In the genomic region with DNA sequence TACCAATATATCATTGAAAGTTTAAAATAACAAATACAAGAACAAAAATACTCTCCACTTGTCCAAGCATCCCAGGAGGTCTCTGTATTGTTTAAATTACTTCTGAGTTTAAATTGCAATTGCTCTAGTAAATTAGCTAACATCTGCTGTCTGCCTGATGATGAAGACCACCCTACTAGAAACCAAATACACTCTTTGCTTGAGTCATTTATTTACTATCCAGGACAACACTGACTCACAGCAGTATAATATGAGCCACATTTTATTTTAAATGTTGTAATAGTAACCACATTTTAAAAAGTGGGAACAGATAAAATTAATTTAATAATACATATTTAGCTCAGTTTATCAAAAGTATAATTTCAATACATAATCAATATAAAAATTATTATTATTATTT, we compare ENCODE assay signal across 22 cellular contexts.
DNase-seq lines count a peak whose midpoint lies in the region; ATAC-seq, FAIRE-seq and TF ChIP-seq lines count a peak whose summit lies in the region.
"Had no signal": no experiment of that assay in that cellular context is flagged by ENCODE, and none has a peak within 500 bp of the region (broad histone marks: within the 10 kb centered on the region; RNA-seq: fewer than 3 reads in every experiment).

No MANE protein-coding gene starts in this region.

- peak overlapping the region; percentile 20 for H3K27ac Mint-ChIP-seq in activated naive CD8-positive, alpha-beta T cell treated with anti-CD3 and anti-CD28 coated beads, Interleukin-2, amount 50 U/mL, for 24 hours
- H3K27ac Mint-ChIP-seq in activated naive CD8-positive, alpha-beta T cell treated with anti-CD3 and anti-CD28 coated beads for 36 hours: no peak overlapping the region
- peak overlapping the region; percentile 97 for H3K27ac Mint-ChIP-seq in stimulated activated memory B cell treated with anti-CD40 and anti-IgM and Interleukin-4, amounts not matched to agents 10 μg/mL and 1 μg/mL and 100 μg/mL, for 72 hours
- H3K27ac Mint-ChIP-seq: CD8-positive, alpha-beta memory T cell; GM23338 had no signal

- no peak for TF ChIP-seq POLR2A in IMR-90 (IDR thresholded peaks at IDR 0.05; ENCODE audit: low read depth, low read length)

- no peak overlapping the region for H2BK20ac ChIP-seq in IMR-90 (ENCODE audit: low read depth, low read length)

- no peak for FAIRE-seq in bronchial epithelial cell (lab: Jason Lieb, UNC)
- FAIRE-seq: D721Med, HepG2 had no signal

- H3K4me2 ChIP-seq in IMR-90 (ENCODE audit: low read depth, low read length) (no peak overlapping the region), mammary epithelial cell (ENCODE audit: insufficient read depth, low read depth, low read length) (no peak overlapping the region)
- H3K4me2 ChIP-seq: BLaER1 treated with 17β-estradiol and CSF1 and Interleukin-3, amounts not matched to agents 10 nM and 100 nM; GM23338 had no signal

- peaks cover 51% of the 10 kb centered on the region for H3K4me1 Mint-ChIP-seq in activated naive CD8-positive, alpha-beta T cell treated with anti-CD3 and anti-CD28 coated beads, Interleukin-2, amount 50 U/mL, for 24 hours
- peaks cover 41% of the 10 kb centered on the region for H3K4me1 Mint-ChIP-seq in activated naive CD8-positive, alpha-beta T cell treated with anti-CD3 and anti-CD28 coated beads for 36 hours
- H3K4me1 Mint-ChIP-seq in stimulated activated memory B cell treated with anti-CD40 and anti-IgM and Interleukin-4, amounts not matched to agents 10 μg/mL and 1 μg/mL and 100 μg/mL, for 72 hours: peaks cover 55% of the 10 kb centered on the region

- no peak overlapping the region for H3K4ac ChIP-seq in IMR-90 (ENCODE audit: low read depth, low read length)

- no peak overlapping the region for H2BK15ac ChIP-seq in IMR-90 (ENCODE audit: low read depth, low read length)

- no peaks in the 10 kb centered on the region for H4K20me1 ChIP-seq in IMR-90 (ENCODE audit: insufficient read depth, low read length)
- H4K20me1 ChIP-seq in mammary epithelial cell (ENCODE audit: insufficient read depth, low read length): no peaks in the 10 kb centered on the region
- H4K20me1 ChIP-seq: BLaER1 treated with 17β-estradiol and CSF1 and Interleukin-3, amounts not matched to agents 10 nM and 100 nM had no signal

- H3K27ac ChIP-seq in IMR-90 (ENCODE audit: insufficient read depth, low read length) (no peak overlapping the region), mammary epithelial cell (ENCODE audit: insufficient read depth, low read depth, low read length) (no peak overlapping the region)
- H3K27ac ChIP-seq: BLaER1 treated with 17β-estradiol and CSF1 and Interleukin-3, amounts not matched to agents 10 nM and 100 nM; Peyer's patch had no signal

- BruUV-seq in IMR-90 (replicated peaks; lab: Mats Ljungman, UMichigan) (no TSS peak), mammary epithelial cell (replicated peaks; lab: Mats Ljungman, UMichigan) (no TSS peak)

- H4K91ac ChIP-seq in IMR-90 (ENCODE audit: insufficient read depth, low read depth, low read length): no peak overlapping the region

- H3K27me3 Mint-ChIP-seq in activated naive CD8-positive, alpha-beta T cell treated with anti-CD3 and anti-CD28 coated beads, Interleukin-2, amount 50 U/mL, for 24 hours: no peaks in the 10 kb centered on the region
- peaks cover 7% of the 10 kb centered on the region for H3K27me3 Mint-ChIP-seq in activated naive CD8-positive, alpha-beta T cell treated with anti-CD3 and anti-CD28 coated beads for 36 hours
- H3K27me3 Mint-ChIP-seq in stimulated activated memory B cell treated with anti-CD40 and anti-IgM and Interleukin-4, amounts not matched to agents 10 μg/mL and 1 μg/mL and 100 μg/mL, for 72 hours: no peaks in the 10 kb centered on the region

- no peaks in the 10 kb centered on the region for H3K79me2 ChIP-seq in mammary epithelial cell (ENCODE audit: insufficient read depth, low read length)

- no peak overlapping the region for H4K5ac ChIP-seq in IMR-90 (ENCODE audit: low read depth, low read length)

- H4K8ac ChIP-seq in IMR-90 (ENCODE audit: low read depth in 2 of 2, low read length in 2 of 2): no peak overlapping the region

- TF ChIP-seq CTCF in IMR-90 (conservative IDR thresholded peaks at IDR 0.05; ENCODE audit: low read depth, low read length): no peak
- TF ChIP-seq CTCF in bronchial epithelial cell (IDR thresholded peaks at IDR 0.05; ENCODE audit: insufficient read depth, low read length, severe bottlenecking): no peak
- TF ChIP-seq CTCF in mammary epithelial cell (conservative IDR thresholded peaks at IDR 0.05 in 1 of 2, IDR thresholded peaks at IDR 0.05 in 1 of 2; ENCODE audit: extremely low read depth in 1 of 2, insufficient read depth in 1 of 2, low read depth in 1 of 2, low read length in 2 of 2): no peak

- in situ Hi-C loops in IMR-90 (cut with MboI; ENCODE audit: low sequenced_read_pairs) (loop anchor here (25.0 kb wide), 1 partner anchor 1120 kb away; no protein-coding TSS in a partner anchor), mammary epithelial cell (cut with MboI; ENCODE audit: low sequenced_read_pairs in 2 of 2) (loop anchor here (25.0 kb wide), 1 partner anchor 1120 kb away; no protein-coding TSS in a partner anchor)

- H3K9me3 Mint-ChIP-seq in activated naive CD8-positive, alpha-beta T cell treated with anti-CD3 and anti-CD28 coated beads, Interleukin-2, amount 50 U/mL, for 24 hours: no peaks in the 10 kb centered on the region
- no peaks in the 10 kb centered on the region for H3K9me3 Mint-ChIP-seq in activated naive CD8-positive, alpha-beta T cell treated with anti-CD3 and anti-CD28 coated beads for 36 hours
- peaks cover 2% of the 10 kb centered on the region for H3K9me3 Mint-ChIP-seq in stimulated activated memory B cell treated with anti-CD40 and anti-IgM and Interleukin-4, amounts not matched to agents 10 μg/mL and 1 μg/mL and 100 μg/mL, for 72 hours
- H3K9me3 Mint-ChIP-seq: CD8-positive, alpha-beta memory T cell had no signal

- dilution Hi-C loops in IMR-90 (cut with HindIII; ENCODE audit: low sequenced_read_pairs, unreplicated experiment): loop anchor here (25.0 kb wide), 1 partner anchor 395 kb away; the partner anchor contains the start of gene NUDT4
- dilution Hi-C loops in mammary epithelial cell (cut with HindIII; ENCODE audit: low sequenced_read_pairs): loop anchor here (10.0 kb wide), 1 partner anchor 393 kb away; no protein-coding TSS in a partner anchor

- no peaks in the 10 kb centered on the region; a peak in 1 of 4 replicates for H3K79me1 ChIP-seq in IMR-90 (ENCODE audit: low read depth in 1 of 2, low read length in 2 of 2)

- H3K14ac ChIP-seq in IMR-90 (replicated peaks; ENCODE audit: low read depth, low read length): no peak overlapping the region

- TF ChIP-seq RAD21 in IMR-90 (IDR thresholded peaks at IDR 0.05; ENCODE audit: low read length): no peak

- H3K4me3 ChIP-seq in IMR-90 (ENCODE audit: insufficient read depth, low read depth, low read length): no peak overlapping the region
- no peak overlapping the region for H3K4me3 ChIP-seq in bronchial epithelial cell (ENCODE audit: low read depth, low read length)
- no peak overlapping the region for H3K4me3 ChIP-seq in mammary epithelial cell (replicated peaks in 1 of 3; ENCODE audit: insufficient read depth in 1 of 3, low read depth in 2 of 3, low read length in 3 of 3)
- H3K4me3 ChIP-seq: BLaER1 treated with 17β-estradiol and CSF1 and Interleukin-3, amounts not matched to agents 10 nM and 100 nM; GM23338; Peyer's patch had no signal

- H3K9ac ChIP-seq in IMR-90 (ENCODE audit: low read depth, low read length): no peak overlapping the region
- H3K9ac ChIP-seq in mammary epithelial cell (ENCODE audit: insufficient read depth, low read length): no peak overlapping the region
- H3K9ac ChIP-seq: BLaER1 treated with 17β-estradiol and CSF1 and Interleukin-3, amounts not matched to agents 10 nM and 100 nM had no signal

- H2BK5ac ChIP-seq in IMR-90 (ENCODE audit: low read depth, low read length, poor library complexity, severe bottlenecking): no peak overlapping the region

- no peak overlapping the region for H3K56ac ChIP-seq in IMR-90 (ENCODE audit: extremely low read depth, insufficient read depth, low read length)

- H3K18ac ChIP-seq in IMR-90 (ENCODE audit: low read depth, low read length): no peak overlapping the region

- POLR2A ChIA-PET in IMR-90 (lab: Charles Lee; ENCODE audit: unreplicated experiment): no interaction called here

- H3K4me3 Mint-ChIP-seq in activated naive CD8-positive, alpha-beta T cell treated with anti-CD3 and anti-CD28 coated beads, Interleukin-2, amount 50 U/mL, for 24 hours: no peak overlapping the region
- H3K4me3 Mint-ChIP-seq in activated naive CD8-positive, alpha-beta T cell treated with anti-CD3 and anti-CD28 coated beads for 36 hours: no peak overlapping the region
- H3K4me3 Mint-ChIP-seq in stimulated activated memory B cell treated with anti-CD40 and anti-IgM and Interleukin-4, amounts not matched to agents 10 μg/mL and 1 μg/mL and 100 μg/mL, for 72 hours: no peak overlapping the region
- H3K4me3 Mint-ChIP-seq: CD8-positive, alpha-beta memory T cell; GM23338 had no signal

- no peak for DNase-seq in activated naive CD8-positive, alpha-beta T cell treated with anti-CD3 and anti-CD28 coated beads, Interleukin-2, amount 50 U/mL, for 24 hours
- no peak for DNase-seq in activated naive CD8-positive, alpha-beta T cell treated with anti-CD3 and anti-CD28 coated beads for 36 hours
- peak; percentile 71 for DNase-seq in IMR-90
- peak; percentile 41 for DNase-seq in bronchial epithelial cell (ENCODE audit: low read depth)
- no peak for DNase-seq in mammary epithelial cell
- DNase-seq in NCI-H2171 treated with DMSO at 0.1 percent for 48 hours (lab: John Stamatoyannopoulos, UW): no peak
- no peak for DNase-seq in NCI-H128 (lab: John Stamatoyannopoulos, UW; ENCODE audit: unreplicated experiment)
- DNase-seq: 8988T; CD8-positive, alpha-beta memory T cell; KG1; MV-4-11; NCI-H1417 treated with DMSO at 0.1 percent for 48 hours; NCI-H1930; NCI-H526; Peyer's patch; SW 1271 had no signal

- H2AK9ac ChIP-seq in IMR-90 (replicated peaks; ENCODE audit: low read depth, low read length, poor library complexity): no peak overlapping the region

- no peak overlapping the region for H2BK120ac ChIP-seq in IMR-90 (ENCODE audit: low read depth, low read length)

- no peak for ATAC-seq in activated naive CD8-positive, alpha-beta T cell treated with anti-CD3 and anti-CD28 coated beads, Interleukin-2, amount 50 U/mL, for 24 hours
- no peak; the same call in 1 of the 2 replicates for ATAC-seq in IMR-90 (ENCODE audit: low read depth)
- no peak for ATAC-seq in stimulated activated memory B cell treated with anti-CD40 and anti-IgM and Interleukin-4, amounts not matched to agents 10 μg/mL and 1 μg/mL and 100 μg/mL, for 72 hours
- ATAC-seq: GM23338, HCT116, HepG2 had no signal

- H3K9me3 ChIP-seq in IMR-90 (ENCODE audit: control insufficient read depth, insufficient read depth, low read length) (peaks cover 2% of the 10 kb centered on the region), mammary epithelial cell (replicated peaks; ENCODE audit: insufficient read depth, low read length) (no peaks in the 10 kb centered on the region)
- H3K9me3 ChIP-seq: Peyer's patch had no signal

- H3K27me3 ChIP-seq in IMR-90 (ENCODE audit: control insufficient read depth, insufficient read depth, low read length): no peaks in the 10 kb centered on the region
- H3K27me3 ChIP-seq in bronchial epithelial cell (ENCODE audit: control insufficient read depth, insufficient read depth, low read length): no peaks in the 10 kb centered on the region
- H3K27me3 ChIP-seq in mammary epithelial cell (ENCODE audit: insufficient read depth, low read length): no peaks in the 10 kb centered on the region
- H3K27me3 ChIP-seq: BLaER1 treated with 17β-estradiol and CSF1 and Interleukin-3, amounts not matched to agents 10 nM and 100 nM; Peyer's patch had no signal

- CTCF ChIA-PET in IMR-90 (lab: Yijun Ruan, JAX): interaction anchor here (0.8 to 2.1 kb wide), 3 partner anchors 155 to 405 kb away, joined by 3 to 6 read pairs (median 4); no protein-coding TSS in a partner anchor
- CTCF ChIA-PET in mammary epithelial cell (lab: Charles Lee; ENCODE audit: low non-redundant PET): no interaction called here

- H2AFZ ChIP-seq in IMR-90 (replicated peaks; ENCODE audit: low read length, poor library complexity) (no peak overlapping the region), mammary epithelial cell (ENCODE audit: low read depth, low read length) (no peak overlapping the region)
- H2AFZ ChIP-seq: GM23338 had no signal

- peaks cover 2% of the 10 kb centered on the region; the same call in 1 of the 2 replicates for H3K4me1 ChIP-seq in IMR-90 (ENCODE audit: control insufficient read depth, insufficient read depth, low read length)
- peaks cover 5% of the 10 kb centered on the region for H3K4me1 ChIP-seq in mammary epithelial cell (ENCODE audit: insufficient read depth, low read length)

- intact Hi-C loops in IMR-90 (cut with micrococcal nuclease) (no loop called here), mammary epithelial cell (cut with micrococcal nuclease) (no loop called here)

- H3K23ac ChIP-seq in IMR-90 (ENCODE audit: low read depth, low read length): no peak overlapping the region

- no peaks in the 10 kb centered on the region for H3K36me3 Mint-ChIP-seq in activated naive CD8-positive, alpha-beta T cell treated with anti-CD3 and anti-CD28 coated beads, Interleukin-2, amount 50 U/mL, for 24 hours (ENCODE audit: low read depth)
- no peaks in the 10 kb centered on the region for H3K36me3 Mint-ChIP-seq in activated naive CD8-positive, alpha-beta T cell treated with anti-CD3 and anti-CD28 coated beads for 36 hours
- H3K36me3 Mint-ChIP-seq in stimulated activated memory B cell treated with anti-CD40 and anti-IgM and Interleukin-4, amounts not matched to agents 10 μg/mL and 1 μg/mL and 100 μg/mL, for 72 hours: no peaks in the 10 kb centered on the region
- H3K36me3 Mint-ChIP-seq: CD8-positive, alpha-beta memory T cell had no signal

- peaks cover 3% of the 10 kb centered on the region; the same call in 1 of the 2 replicates for H3K9me1 ChIP-seq in IMR-90 (ENCODE audit: insufficient read depth, low read length)

- H2AK5ac ChIP-seq in IMR-90 (ENCODE audit: low read depth, low read length): no peak overlapping the region

- H3K36me3 ChIP-seq in IMR-90 (ENCODE audit: control insufficient read depth, insufficient read depth, low read length) (no peaks in the 10 kb centered on the region), bronchial epithelial cell (ENCODE audit: control insufficient read depth, insufficient read depth, low read length) (no peaks in the 10 kb centered on the region), mammary epithelial cell (ENCODE audit: insufficient read depth, low read length) (no peaks in the 10 kb centered on the region)
- H3K36me3 ChIP-seq: BLaER1 treated with 17β-estradiol and CSF1 and Interleukin-3, amounts not matched to agents 10 nM and 100 nM; Peyer's patch had no signal

Comparison
In these comparisons a context has a peak if more than half of its experiments do, and no peak if none do; other contexts are left out.
1. DNase-seq: peak in IMR-90 (single experiment) and bronchial epithelial cell (single experiment); none in activated naive CD8-positive, alpha-beta T cell treated with anti-CD3 and anti-CD28 coated beads, Interleukin-2, amount 50 U/mL, for 24 hours (single experiment), activated naive CD8-positive, alpha-beta T cell treated with anti-CD3 and anti-CD28 coated beads for 36 hours (single experiment), mammary epithelial cell (single experiment), NCI-H2171 treated with DMSO at 0.1 percent for 48 hours (single experiment) and NCI-H128 (single experiment).